ENCODE assay signal across 1 cellular context in the genomic region with DNA sequence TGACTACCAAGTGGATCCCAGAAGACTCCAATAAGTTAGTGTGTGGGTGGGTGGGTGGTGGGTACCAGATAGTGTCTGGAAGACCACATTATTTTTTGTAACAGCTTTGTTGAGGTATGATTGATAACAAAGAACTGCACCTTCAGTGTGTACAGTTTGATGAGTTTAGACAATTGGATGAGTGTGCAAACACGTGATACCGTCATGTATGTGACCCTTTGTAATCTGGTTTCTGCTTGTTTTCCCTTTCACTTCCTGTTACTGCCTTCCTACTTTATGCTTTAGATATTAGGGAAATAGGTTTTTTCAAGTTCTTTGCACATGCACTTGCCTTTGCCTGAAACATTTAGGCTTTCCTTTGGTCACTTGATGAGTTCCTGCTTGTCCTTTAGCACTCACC.
TF ChIP-seq lines count a peak whose summit lies in the region.

No MANE protein-coding gene starts in this region.

TF ChIP-seq in endothelial cell of umbilical vein, 7 proteins besides CTCF, POLR2A, EP300 and RAD21 (continued from another document):
- TF ChIP-seq FOS (IDR thresholded peaks at IDR 0.05; ENCODE audit: borderline replicate concordance, insufficient read depth, low read length) (no peak), GATA2 (IDR thresholded peaks at IDR 0.05; ENCODE audit: insufficient read depth, insufficient read length, low read depth, low read length) (no peak), EZH2 (IDR thresholded peaks at IDR 0.05; ENCODE audit: borderline replicate concordance, low read depth, low read length, severe bottlenecking) (no peak), JUN (IDR thresholded peaks at IDR 0.05; ENCODE audit: borderline replicate concordance, insufficient read depth, insufficient read length, low read depth) (peak; percentile 21), POLR2AphosphoS5 (IDR thresholded peaks at IDR 0.05; ENCODE audit: insufficient read depth, low read depth, low read length) (no peak)
TF ChIP-seq in endothelial cell of umbilical vein: peak in this region for 1.
